In genomic region chr7:7688956-7689355, GRCh38 we compare ENCODE assay signal across 14 cellular contexts.
"Had no signal": no experiment of that assay in that cellular context is flagged by ENCODE, and none has a peak within 500 bp of the region (broad histone marks: within the 10 kb centered on the region; RNA-seq: fewer than 3 reads in every experiment).

No MANE protein-coding gene starts in this region.

- H3K36me3 ChIP-seq: esophagus squamous epithelium, ovary, spleen, upper lobe of right lung, WERI-Rb-1 had no signal

- DNase-seq: activated CD4-positive, alpha-beta T cell treated with anti-CD3 and anti-CD28 coated beads for 36 hours; activated CD8-positive, alpha-beta T cell treated with anti-CD3 and anti-CD28 coated beads for 36 hours; activated naive CD4-positive, alpha-beta T cell; esophagus squamous epithelium; foreskin fibroblast; islet precursor cell; ovary; retina; spleen; stimulated activated CD4-positive, alpha-beta T cell treated with anti-CD3 and anti-CD28 coated beads, Interleukin-1b, Interleukin-23, amount 100 ng/mL, for 48 hours; stimulated activated naive CD4-positive, alpha-beta T cell; T-helper 9 cell; upper lobe of right lung; WERI-Rb-1 had no signal

- H3K4me3 ChIP-seq: esophagus squamous epithelium, ovary, upper lobe of right lung had no signal

- ATAC-seq: activated CD4-positive, alpha-beta T cell treated with anti-CD3 and anti-CD28 coated beads for 36 hours; activated CD8-positive, alpha-beta T cell treated with anti-CD3 and anti-CD28 coated beads for 36 hours; upper lobe of right lung had no signal

- H3K27ac ChIP-seq: ovary, WERI-Rb-1 had no signal

- H3K27me3 ChIP-seq: esophagus squamous epithelium, ovary, spleen, upper lobe of right lung had no signal

- H3K9me3 ChIP-seq: esophagus squamous epithelium, ovary, spleen, upper lobe of right lung had no signal
